ENCODE assay signal across 15 cellular contexts in genomic region chr6:133377219-133377618, GRCh38.
"Had no signal": no experiment of that assay in that cellular context is flagged by ENCODE, and none has a peak within 500 bp of the region (broad histone marks: within the 10 kb centered on the region; RNA-seq: fewer than 3 reads in every experiment).

No MANE protein-coding gene starts in this region.

- DNase-seq: activated CD4-positive, alpha-beta T cell treated with anti-CD3 and anti-CD28 coated beads for 1 hour; activated CD4-positive, alpha-beta T cell treated with anti-CD3 and anti-CD28 coated beads, Interleukin-2, amount 50 U/mL, for 1 hour; activated CD8-positive, alpha-beta T cell treated with anti-CD3 and anti-CD28 coated beads, Interleukin-2, amount 10 ng/mL, durations not matched to agents 7 days and 5 days; activated gamma-delta T cell treated with Interleukin-2 at 50 U/mL for 16 hours; anterior cingulate cortex; effector CD4-positive, alpha-beta T cell; naive thymus-derived CD8-positive, alpha-beta T cell; stimulated activated CD4-positive, alpha-beta T cell treated with anti-CD3 and anti-CD28 coated beads, Interleukin-4, amount 100 ng/mL, for 24 hours; stimulated activated naive CD4-positive, alpha-beta T cell treated with Interleukin-2 at 50 U/mL for 16 hours; upper lobe of left lung had no signal

- H3K4me1 Mint-ChIP-seq: activated naive CD4-positive, alpha-beta T cell treated with anti-CD3 and anti-CD28 coated beads, Interleukin-2, amount 50 U/mL, for 24 hours; naive thymus-derived CD8-positive, alpha-beta T cell; neural progenitor cell had no signal

- ATAC-seq: activated CD8-positive, alpha-beta T cell treated with anti-CD3 and anti-CD28 coated beads, Interleukin-2, amount 10 ng/mL, durations not matched to agents 7 days and 5 days; left lobe of liver; naive thymus-derived CD8-positive, alpha-beta T cell had no signal

- H3K36me3 Mint-ChIP-seq: activated naive CD4-positive, alpha-beta T cell treated with anti-CD3 and anti-CD28 coated beads, Interleukin-2, amount 50 U/mL, for 24 hours; brain; naive thymus-derived CD8-positive, alpha-beta T cell; neural progenitor cell had no signal

- H3K27ac Mint-ChIP-seq: activated CD8-positive, alpha-beta T cell treated with anti-CD3 and anti-CD28 coated beads, Interleukin-2, amount 10 ng/mL, durations not matched to agents 7 days and 5 days; activated naive CD4-positive, alpha-beta T cell treated with anti-CD3 and anti-CD28 coated beads, Interleukin-2, amount 50 U/mL, for 24 hours; brain; dendritic cell treated with granulocyte-macrophage colony-stimulating factor and Interleukin-4, amounts not matched to agents 40 ng/mL and 50 ng/mL, for 4 days; naive thymus-derived CD8-positive, alpha-beta T cell; neural progenitor cell had no signal

- H3K9me3 Mint-ChIP-seq: activated naive CD4-positive, alpha-beta T cell treated with anti-CD3 and anti-CD28 coated beads, Interleukin-2, amount 50 U/mL, for 24 hours; brain; naive thymus-derived CD8-positive, alpha-beta T cell; neural progenitor cell had no signal

- H3K27me3 Mint-ChIP-seq: activated naive CD4-positive, alpha-beta T cell treated with anti-CD3 and anti-CD28 coated beads, Interleukin-2, amount 50 U/mL, for 24 hours; dendritic cell treated with granulocyte-macrophage colony-stimulating factor and Interleukin-4, amounts not matched to agents 40 ng/mL and 50 ng/mL, for 4 days had no signal

- H3K4me3 Mint-ChIP-seq: activated CD8-positive, alpha-beta T cell treated with anti-CD3 and anti-CD28 coated beads, Interleukin-2, amount 10 ng/mL, durations not matched to agents 7 days and 5 days; activated naive CD4-positive, alpha-beta T cell treated with anti-CD3 and anti-CD28 coated beads, Interleukin-2, amount 50 U/mL, for 24 hours; brain; dendritic cell treated with granulocyte-macrophage colony-stimulating factor and Interleukin-4, amounts not matched to agents 40 ng/mL and 50 ng/mL, for 4 days; naive thymus-derived CD8-positive, alpha-beta T cell; neural progenitor cell had no signal
